In genomic region chr1:20575544-20576056, GRCh38 we compare ENCODE assay signal across 12 cellular contexts. TPM values are rescaled to one million over a fixed set of nuclear protein-coding genes. Genes with fewer than 3 reads are reported as not detected.
DNase-seq lines count a peak whose midpoint lies in the region; ATAC-seq and TF ChIP-seq lines count a peak whose summit lies in the region.
"Had no signal": no experiment of that assay in that cellular context is flagged by ENCODE, and none has a peak within 500 bp of the region (broad histone marks: within the 10 kb centered on the region; RNA-seq: fewer than 3 reads in every experiment).

No MANE protein-coding gene starts in this region.

- H4K20me1 ChIP-seq in SK-N-SH (ENCODE audit: insufficient read depth) = no peaks in the 10 kb centered on the region

- no peak for DNase-seq in SK-N-SH
- no peak for DNase-seq in RWPE1 (ENCODE audit: low spot score)
- DNase-seq in right lobe of liver = peak in 1 of 3 donors; percentile 57
- no peak for DNase-seq in endodermal cell
- DNase-seq in H4 (ENCODE audit: low spot score) = no peak
- DNase-seq in GM20000 (ENCODE audit: low spot score) = no peak
- DNase-seq in HCEC 1CT = no peak
- DNase-seq: NCI-H510A had no signal

- no peak for TF ChIP-seq CTCF in SK-N-SH (IDR thresholded peaks at IDR 0.05)
- 0 out of 2 replicates have a peak, but pooled peaks have one; percentile 0 for TF ChIP-seq CTCF in RWPE1 (conservative IDR thresholded peaks at IDR 0.05; ENCODE audit: low read depth)
- TF ChIP-seq CTCF in right lobe of liver (IDR thresholded peaks at IDR 0.05) = no peak
- TF ChIP-seq CTCF in endodermal cell (conservative IDR thresholded peaks at IDR 0.05) = no peak
- no peak for TF ChIP-seq CTCF in GM20000 (IDR thresholded peaks at IDR 0.05; ENCODE audit: extremely low read depth, missing control alignments)

- H3K4me2 ChIP-seq in SK-N-SH = no peak overlapping the region

- H3K9ac ChIP-seq in SK-N-SH (no peak overlapping the region), endodermal cell (ENCODE audit: extremely low read depth, low read length, poor library complexity, severe bottlenecking) (no peak overlapping the region)

- H3K4me1 ChIP-seq in SK-N-SH (ENCODE audit: control insufficient read depth in 1 of 2, insufficient read depth in 2 of 2, low read depth in 1 of 2, low read length in 1 of 2) = no peaks in the 10 kb centered on the region
- no peaks in the 10 kb centered on the region for H3K4me1 ChIP-seq in right lobe of liver
- H3K4me1 ChIP-seq in endodermal cell (ENCODE audit: control insufficient read depth, insufficient read depth, low read length) = no peaks in the 10 kb centered on the region
- H3K4me1 ChIP-seq: Caco-2 had no signal

- H3K36me3 Mint-ChIP-seq in endodermal cell (ENCODE audit: low read depth) = no peaks in the 10 kb centered on the region
- H3K36me3 Mint-ChIP-seq: T-cell had no signal

- no peaks in the 10 kb centered on the region for H3F3A ChIP-seq in SK-N-SH (replicated peaks; ENCODE audit: insufficient read depth)

- no peaks in the 10 kb centered on the region for H3K79me2 ChIP-seq in SK-N-SH (ENCODE audit: insufficient read depth)

- WGBS in SK-N-SH (ENCODE audit: low lambda C conversion rate) = 85% methylated on average over 3 of the region's 5 CpGs
- no CpG with 5 or more reads among the region's 5 CpGs for WGBS in right lobe of liver (ENCODE audit: insufficient coverage, low coverage, low lambda C conversion rate, missing lambda C conversion rate)
- WGBS in endodermal cell (ENCODE audit: insufficient coverage in 1 of 2, insufficient read length in 1 of 2), 2 experiments = 86% methylated on average over 5 of the region's 5 CpGs; no CpG with 5 or more reads in 1 of the 2 experiments

- no peak overlapping the region for H2AFZ ChIP-seq in SK-N-SH (ENCODE audit: low read depth)

- H3K9me2 ChIP-seq in SK-N-SH = no peaks in the 10 kb centered on the region

- no peaks in the 10 kb centered on the region for H3K9me3 Mint-ChIP-seq in endodermal cell

- no peak for TF ChIP-seq POLR2A in right lobe of liver (IDR thresholded peaks at IDR 0.05)

- TF ChIP-seq RAD21 in SK-N-SH (IDR thresholded peaks at IDR 0.05; ENCODE audit: low read length) = no peak

- intact Hi-C loops in right lobe of liver (cut with DNase I) = loop anchor here in 1 of 2 donors (5.0 kb wide), 1 partner anchor 62 kb away; no protein-coding TSS in a partner anchor

- H3K27me3 ChIP-seq in SK-N-SH (ENCODE audit: insufficient read depth) (no peaks in the 10 kb centered on the region; the same call in 1 of the 2 replicates), right lobe of liver (no peaks in the 10 kb centered on the region), endodermal cell (ENCODE audit: control insufficient read depth, insufficient read depth, low read length, poor library complexity, severe bottlenecking) (peaks cover 35% of the 10 kb centered on the region)

- no peak overlapping the region for H3K27ac Mint-ChIP-seq in endodermal cell
- H3K27ac Mint-ChIP-seq: T-cell had no signal

- no peak overlapping the region for H3K4me3 Mint-ChIP-seq in endodermal cell
- H3K4me3 Mint-ChIP-seq: T-cell had no signal

- no peak overlapping the region for H3K27ac ChIP-seq in SK-N-SH (ENCODE audit: low read depth in 2 of 2, low read length in 1 of 2)
- no peak overlapping the region for H3K27ac ChIP-seq in RWPE1
- H3K27ac ChIP-seq in right lobe of liver = no peak overlapping the region
- no peak overlapping the region for H3K27ac ChIP-seq in endodermal cell (ENCODE audit: low read depth, low read length)

- no peaks in the 10 kb centered on the region for H3K4me1 Mint-ChIP-seq in endodermal cell

- no peak for TF ChIP-seq EP300 in SK-N-SH (IDR thresholded peaks at IDR 0.05; ENCODE audit: borderline replicate concordance in 1 of 2, low read depth in 1 of 2, low read length in 1 of 2)

- H3K9me3 ChIP-seq in SK-N-SH (no peaks in the 10 kb centered on the region), right lobe of liver (no peaks in the 10 kb centered on the region), endodermal cell (ENCODE audit: control insufficient read depth, low read length) (peaks cover 6% of the 10 kb centered on the region)
- H3K9me3 ChIP-seq: Caco-2 had no signal

- H3K27me3 Mint-ChIP-seq in endodermal cell (ENCODE audit: insufficient read depth) = peaks cover 34% of the 10 kb centered on the region

- H3K4me3 ChIP-seq in SK-N-SH (ENCODE audit: low read depth in 2 of 2, low read length in 1 of 2) = no peak overlapping the region; a peak in 1 of 4 replicates
- H3K4me3 ChIP-seq in right lobe of liver = no peak overlapping the region
- no peak overlapping the region for H3K4me3 ChIP-seq in endodermal cell (ENCODE audit: low read length)

- ATAC-seq in SK-N-SH treated with all-trans-retinoic acid at 6 μM for 48 hours (peak; percentile 17), right lobe of liver (peak; percentile 9 to 34 (median 15))

- POLR2A ChIA-PET in SK-N-SH (lab: Yijun Ruan, JAX) = no interaction called here
- POLR2A ChIA-PET in RWPE1 (lab: Yijun Ruan, JAX; ENCODE audit: low non-redundant PET) = no interaction called here

- CTCF ChIA-PET in SK-N-SH (lab: Yijun Ruan, JAX) (interaction anchor here (0.6 to 7.6 kb wide), 18 partner anchors 10 to 1768 kb away, joined by 3 to 97 read pairs (median 6); partner anchors contain the start of genes FAM43B and PINK1), RWPE1 (lab: Yijun Ruan, JAX) (interaction anchor here (1.0 to 1.1 kb wide), 2 partner anchors 52 to 59 kb away, joined by 3 to 4 read pairs; no protein-coding TSS in a partner anchor)

- H3K36me3 ChIP-seq in SK-N-SH (replicated peaks in 1 of 2; ENCODE audit: control insufficient read depth in 1 of 2, insufficient read depth in 2 of 2, low read length in 1 of 2) (no peaks in the 10 kb centered on the region), right lobe of liver (no peaks in the 10 kb centered on the region), endodermal cell (ENCODE audit: control insufficient read depth, insufficient read depth, low read length) (no peaks in the 10 kb centered on the region)

TF ChIP-seq in SK-N-SH treated with all-trans-retinoic acid at 6 μM for 48 hours, 23 proteins besides CTCF, POLR2A, EP300 and RAD21 (continues in another document):
- TF ChIP-seq POU6F1 (CRISPR knock-in tag; IDR thresholded peaks at IDR 0.05; ENCODE audit: borderline replicate concordance, low read depth) (no peak), CSDC2 (CRISPR knock-in tag; IDR thresholded peaks at IDR 0.05) (no peak), ZC3H10 (CRISPR knock-in tag; IDR thresholded peaks at IDR 0.05) (no peak), ZNF565 (CRISPR knock-in tag; conservative IDR thresholded peaks at IDR 0.05; ENCODE audit: low read depth) (no peak)

TF ChIP-seq in SK-N-SH, 30 proteins besides CTCF, POLR2A, EP300 and RAD21 (continues in another document):
- TF ChIP-seq FOXJ3 (CRISPR knock-in tag; IDR thresholded peaks at IDR 0.05) (no peak), RFX5 (IDR thresholded peaks at IDR 0.05; ENCODE audit: low read length) (no peak), NRF1 (IDR thresholded peaks at IDR 0.05; ENCODE audit: low read depth, low read length) (no peak), FOXM1 (IDR thresholded peaks at IDR 0.05; ENCODE audit: low read depth) (no peak), EZH2phosphoT487 (IDR thresholded peaks at IDR 0.05; ENCODE audit: borderline replicate concordance, low read depth) (no peak), MAX (IDR thresholded peaks at IDR 0.05; ENCODE audit: low read depth) (no peak), TAF1 (IDR thresholded peaks at IDR 0.05; ENCODE audit: borderline replicate concordance, low read depth, low read length) (no peak), PBX3 (IDR thresholded peaks at IDR 0.05) (no peak), POLR2AphosphoS5 (IDR thresholded peaks at IDR 0.05; ENCODE audit: low read depth, low read length) (no peak), GABPA (IDR thresholded peaks at IDR 0.05; ENCODE audit: low read depth) (no peak), RXRA (IDR thresholded peaks at IDR 0.05; ENCODE audit: borderline replicate concordance, low read depth) (no peak)

RNA-seq across cellular contexts. Expression of gene CDA, which starts 13.3 kb away (rescaled TPM):
- polyA plus RNA-seq in SK-N-SH (2012; rRNA removed) = 0.11 and 0.12 TPM in 2 replicates
- 0.14 and 0.18 TPM in 2 replicates for polyA plus RNA-seq in SK-N-SH (2012; cell fraction: cytosol; rRNA removed)
- 0.10 TPM in 1 of 2 replicates, not detected in the other for polyA plus RNA-seq in SK-N-SH (2012; cell fraction: nucleus; rRNA removed)
- total RNA-seq in right lobe of liver (10 to 100 TPM; 12.6 to 33.8 (median 24.5) TPM), endodermal cell (10 to 100 TPM in 1 of 2 donors, 1 to 10 TPM in 1; 1.3 to 24.3 TPM)
- 3.9 TPM for polyA plus RNA-seq in endodermal cell (2013, experiment 1 of 2)
- 1.7 TPM for polyA plus RNA-seq in endodermal cell (2013, experiment 2 of 2)
- total RNA-seq in H4 (2014; rRNA removed; shearing (Covaris generic)) = not detected in 2 replicates
- total RNA-seq: SK-MEL-5 had no signal

RNA-seq across cellular contexts. Expression of gene FAM43B, which starts 23.2 kb away (rescaled TPM):
- not detected in 2 replicates for polyA plus RNA-seq in SK-N-SH (2012; rRNA removed)
- 0.01 TPM in 1 of 2 replicates, not detected in the other for polyA plus RNA-seq in SK-N-SH (2012; cell fraction: cytosol; rRNA removed)
- 0.07 TPM in 1 of 2 replicates, not detected in the other for polyA plus RNA-seq in SK-N-SH (2012; cell fraction: nucleus; rRNA removed)
- under 1 TPM in 4 of 6 experiments, not detected in 2; 0.09 to 0.24 (median 0.12) TPM for total RNA-seq in right lobe of liver
- total RNA-seq in endodermal cell = under 1 TPM; 0.13 to 0.29 TPM
- 1.2 TPM for polyA plus RNA-seq in endodermal cell (2013, experiment 1 of 2)
- 1.4 TPM for polyA plus RNA-seq in endodermal cell (2013, experiment 2 of 2)
- 0.04 TPM in 1 of 2 replicates, not detected in the other for total RNA-seq in H4 (2014; rRNA removed; shearing (Covaris generic))
- total RNA-seq: SK-MEL-5, T-cell had no signal

RNA-seq across cellular contexts. Expression of gene PINK1, which starts 57.7 kb away (rescaled TPM):
- 24.4 and 24.9 TPM in 2 replicates for polyA plus RNA-seq in SK-N-SH (2012; rRNA removed)
- polyA plus RNA-seq in SK-N-SH (2012; cell fraction: cytosol; rRNA removed) = 20.5 and 24.3 TPM in 2 replicates
- polyA plus RNA-seq in SK-N-SH (2012; cell fraction: nucleus; rRNA removed) = 18.2 and 19.5 TPM in 2 replicates
- total RNA-seq in right lobe of liver (10 to 100 TPM; 67.3 to 94.1 (median 83.0) TPM), endodermal cell (10 to 100 TPM; 26.3 to 27.7 TPM)
- 20.5 TPM for polyA plus RNA-seq in endodermal cell (2013, experiment 1 of 2)
- polyA plus RNA-seq in endodermal cell (2013, experiment 2 of 2) = 20.2 TPM
- total RNA-seq in H4 (2014; rRNA removed; shearing (Covaris generic)) = 29.6 and 33.1 TPM in 2 replicates
